ENCODE assay signal across 15 cellular contexts in genomic region chr5:92908952-92909351, GRCh38.
DNase-seq lines count a peak whose midpoint lies in the region; ATAC-seq, FAIRE-seq and TF ChIP-seq lines count a peak whose summit lies in the region.
"Had no signal": no experiment of that assay in that cellular context is flagged by ENCODE, and none has a peak within 500 bp of the region (broad histone marks: within the 10 kb centered on the region; RNA-seq: fewer than 3 reads in every experiment).

No MANE protein-coding gene starts in this region.

- H4K91ac ChIP-seq in neuronal stem cell (ENCODE audit: low read depth, low read length, poor library complexity), result no peak overlapping the region

- no peak overlapping the region for H3K4ac ChIP-seq in neuronal stem cell (ENCODE audit: low read length)

- H3K27ac ChIP-seq in Panc1 (ENCODE audit: low read length) (peak overlapping the region; percentile 72; the same call in 1 of the 2 replicates), endothelial cell of umbilical vein (ENCODE audit: insufficient read depth, low read depth, low read length) (no peak overlapping the region), neuronal stem cell (replicated peaks; ENCODE audit: low read length) (no peak overlapping the region), kidney (ENCODE audit: low read depth in 2 of 2, low read length in 2 of 2) (no peak overlapping the region)
- H3K27ac ChIP-seq: PC-9 had no signal

- CTCF ChIA-PET in Panc1 (lab: Charles Lee) (interaction anchor here (0.6 to 1.0 kb wide), 7 partner anchors 14 to 1267 kb away, joined by 3 to 12 read pairs (median 3); no protein-coding TSS in a partner anchor), endothelial cell of umbilical vein (lab: Charles Lee) (interaction anchor here (0.5 to 2.9 kb wide), 54 partner anchors 9 to 1784 kb away, joined by 3 to 59 read pairs (median 4); partner anchors contain the start of genes NR2F1 and NR2F1-AS1)

- in situ Hi-C loops in Panc1 (cut with HindIII; ENCODE audit: low pct_unique_long_range_greater_than_20kb, low sequenced_read_pairs), result no loop called here

- H3K23ac ChIP-seq in neuronal stem cell (ENCODE audit: low read depth, low read length, poor library complexity), result no peak overlapping the region

- H2BK5ac ChIP-seq in neuronal stem cell (ENCODE audit: low read length), result no peak overlapping the region

- no peaks in the 10 kb centered on the region for H3K9me1 ChIP-seq in endothelial cell of umbilical vein (replicated peaks; ENCODE audit: control insufficient read depth, extremely low read depth, insufficient read depth, low read length)

- TF ChIP-seq POLR2A in endothelial cell of umbilical vein (IDR thresholded peaks at IDR 0.05; ENCODE audit: low read depth, low read length) (no peak), GM12892 (IDR thresholded peaks at IDR 0.05; ENCODE audit: low read depth, low read length) (no peak)

- H3K4me2 ChIP-seq in endothelial cell of umbilical vein (ENCODE audit: insufficient read depth, low read length) (peak overlapping the region; percentile 18), neuronal stem cell (ENCODE audit: insufficient read depth, low read length, poor library complexity, severe bottlenecking) (no peak overlapping the region)

- POLR2A ChIA-PET in Panc1 (lab: Charles Lee) (no interaction called here), endothelial cell of umbilical vein (lab: Charles Lee) (no interaction called here)

- H3K36me3 ChIP-seq in Panc1 (ENCODE audit: control insufficient read depth, insufficient read depth, low read length), result no peaks in the 10 kb centered on the region
- H3K36me3 ChIP-seq in endothelial cell of umbilical vein (ENCODE audit: control insufficient read depth in 2 of 2, extremely low read depth in 1 of 2, insufficient read depth in 2 of 2, low read length in 2 of 2), result no peaks in the 10 kb centered on the region
- peaks cover 0 to 2% of the 10 kb centered on the region in 2 donors for H3K36me3 ChIP-seq in neuronal stem cell (replicated peaks in 1 of 2; ENCODE audit: control insufficient read depth in 2 of 2, insufficient read depth in 2 of 2, low read length in 2 of 2)
- no peaks in the 10 kb centered on the region for H3K36me3 ChIP-seq in kidney (ENCODE audit: control insufficient read depth in 1 of 2, insufficient read depth in 2 of 2, low read length in 2 of 2)

- H3K27me3 ChIP-seq in Panc1 (ENCODE audit: control insufficient read depth, insufficient read depth, low read length) (no peaks in the 10 kb centered on the region), endothelial cell of umbilical vein (ENCODE audit: control insufficient read depth in 2 of 2, insufficient read depth in 2 of 2, low read length in 2 of 2) (no peaks in the 10 kb centered on the region), neuronal stem cell (ENCODE audit: control insufficient read depth in 3 of 3, insufficient read depth in 3 of 3, low read depth in 1 of 3, low read length in 3 of 3) (no peaks in the 10 kb centered on the region)

- no peak overlapping the region for H2BK15ac ChIP-seq in neuronal stem cell (ENCODE audit: low read length)

- TF ChIP-seq CTCF in Panc1 (IDR thresholded peaks at IDR 0.05) (no peak), endothelial cell of umbilical vein (IDR thresholded peaks at IDR 0.05; ENCODE audit: extremely low read depth in 1 of 2, insufficient read depth in 1 of 2, low read depth in 1 of 2, low read length in 2 of 2) (no peak), kidney (IDR thresholded peaks at IDR 0.05; ENCODE audit: borderline replicate concordance, extremely low read depth, insufficient read depth) (no peak)

- H4K20me1 ChIP-seq in endothelial cell of umbilical vein (replicated peaks; ENCODE audit: control insufficient read depth, extremely low read depth, insufficient read depth, low read length), result no peaks in the 10 kb centered on the region

- H4K8ac ChIP-seq in neuronal stem cell (ENCODE audit: low read depth, low read length), result no peak overlapping the region

- H3K4me1 ChIP-seq in Panc1 (ENCODE audit: control insufficient read depth, insufficient read depth, low read length) (peaks cover 3% of the 10 kb centered on the region; the same call in 1 of the 2 replicates), endothelial cell of umbilical vein (ENCODE audit: control insufficient read depth, extremely low read depth, insufficient read depth, low read length) (peaks cover 16% of the 10 kb centered on the region), neuronal stem cell (ENCODE audit: control insufficient read depth in 2 of 2, insufficient read depth in 1 of 2, low read depth in 1 of 2, low read length in 2 of 2) (peaks cover 13 to 62% of the 10 kb centered on the region in 2 donors), kidney (ENCODE audit: control insufficient read depth in 1 of 2, insufficient read depth in 1 of 2, low read depth in 1 of 2, low read length in 2 of 2) (peaks cover 0 to 5% of the 10 kb centered on the region in 2 donors)

- no peak overlapping the region for H2AK5ac ChIP-seq in neuronal stem cell (ENCODE audit: low read depth, low read length)

- no peak overlapping the region for H2BK120ac ChIP-seq in neuronal stem cell (ENCODE audit: low read depth, low read length)

- H3K79me1 ChIP-seq in neuronal stem cell (ENCODE audit: low read depth, low read length), result no peaks in the 10 kb centered on the region

- intact Hi-C loops in Panc1 (cut with micrococcal nuclease; ENCODE audit: unreplicated experiment) (no loop called here), endothelial cell of umbilical vein (cut with micrococcal nuclease) (loop anchor here (1.0 to 2.0 kb wide), 7 partner anchors 170 to 892 kb away; partner anchors contain the start of gene NR2F1-AS1), kidney (cut with DNase I) (no loop called here)

- dilution Hi-C loops in endothelial cell of umbilical vein (cut with MboI; ENCODE audit: extremely low pct_ligation_motif_present, low sequenced_read_pairs), result no loop called here

- BruUV-seq in Panc1 (replicated peaks; lab: Mats Ljungman, UMichigan) (no TSS peak), endothelial cell of umbilical vein (replicated peaks; lab: Mats Ljungman, UMichigan) (no TSS peak)

- no peak overlapping the region for H3K18ac ChIP-seq in neuronal stem cell (ENCODE audit: low read length)

- no peak overlapping the region for H3K14ac ChIP-seq in neuronal stem cell (ENCODE audit: low read length)

- H3K9ac ChIP-seq in endothelial cell of umbilical vein (replicated peaks; ENCODE audit: extremely low read depth, insufficient read depth, low read length), result no peak overlapping the region
- H3K9ac ChIP-seq in neuronal stem cell (ENCODE audit: low read depth, low read length, poor library complexity), result no peak overlapping the region
- no peak overlapping the region for H3K9ac ChIP-seq in kidney (ENCODE audit: low read length in 2 of 2)

- H3K4me3 ChIP-seq in Panc1 (ENCODE audit: low read depth in 2 of 2, low read length in 2 of 2) (no peak overlapping the region), endothelial cell of umbilical vein (replicated peaks in 1 of 3; ENCODE audit: insufficient read depth in 1 of 3, low read depth in 1 of 3, low read length in 3 of 3) (no peak overlapping the region), neuronal stem cell (ENCODE audit: low read length in 2 of 2) (no peak overlapping the region), kidney (ENCODE audit: low read length in 2 of 2) (no peak overlapping the region)
- H3K4me3 ChIP-seq: PC-9 had no signal

- no peak for FAIRE-seq in endothelial cell of umbilical vein (lab: Jason Lieb, UNC)
- no peak for FAIRE-seq in GM12892 (lab: Jason Lieb, UNC)
- FAIRE-seq in kidney (lab: Jason Lieb, UNC), result no peak

- H3K79me2 ChIP-seq in endothelial cell of umbilical vein (ENCODE audit: control insufficient read depth, insufficient read depth, low read length), result no peaks in the 10 kb centered on the region

- no peak overlapping the region for H2BK12ac ChIP-seq in neuronal stem cell (ENCODE audit: low read length)

- H2AFZ ChIP-seq in endothelial cell of umbilical vein (ENCODE audit: low read depth, low read length) (no peak overlapping the region), neuronal stem cell (ENCODE audit: low read length) (peak overlapping the region; percentile 26)

- ATAC-seq in HG03432 (IDR thresholded peaks at IDR 0.05; ENCODE audit: unreplicated experiment), result peak; percentile 24
- no peak for ATAC-seq in Panc1

- H3K9me3 ChIP-seq in Panc1 (ENCODE audit: control insufficient read depth, insufficient read depth, low read depth, low read length), result no peaks in the 10 kb centered on the region
- H3K9me3 ChIP-seq in endothelial cell of umbilical vein (replicated peaks; ENCODE audit: control insufficient read depth, insufficient read depth, low read length), result no peaks in the 10 kb centered on the region
- H3K9me3 ChIP-seq in neuronal stem cell (replicated peaks in 1 of 2; ENCODE audit: control insufficient read depth in 2 of 2, insufficient read depth in 1 of 2, low read depth in 1 of 2, low read length in 2 of 2), result no peaks in the 10 kb centered on the region
- H3K9me3 ChIP-seq in kidney (ENCODE audit: control insufficient read depth in 1 of 2, low read length in 2 of 2), result no peaks in the 10 kb centered on the region
- H3K9me3 ChIP-seq: Caco-2 had no signal

- DNase-seq in Panc1 (ENCODE audit: low read depth, low spot score) (no peak), endothelial cell of umbilical vein (ENCODE audit: low read depth, low spot score) (peak; percentile 26), neuronal stem cell (ENCODE audit: low spot score) (no peak), NOMO-1 (lab: John Stamatoyannopoulos, UW; ENCODE audit: unreplicated experiment in 2 of 2) (no peak), GM12892 (ENCODE audit: insufficient read length) (no peak), DMS153 (lab: John Stamatoyannopoulos, UW) (no peak), kidney (no peak)
- DNase-seq: CD4-positive, CD25-positive, alpha-beta regulatory T cell; HCEC 1CT; NCI-H1417 treated with DMSO at 0.1 percent for 48 hours; NCI-H1930; NCI-H748 treated with DMSO at 0.1 percent for 48 hours; PC-9 had no signal

TF ChIP-seq in endothelial cell of umbilical vein, 7 proteins besides CTCF, POLR2A, EP300 and RAD21:
- TF ChIP-seq EZH2 (IDR thresholded peaks at IDR 0.05; ENCODE audit: borderline replicate concordance, low read depth, low read length, severe bottlenecking) (no peak), FOS (IDR thresholded peaks at IDR 0.05; ENCODE audit: borderline replicate concordance, insufficient read depth, low read length) (no peak), JUN (IDR thresholded peaks at IDR 0.05; ENCODE audit: borderline replicate concordance, insufficient read depth, insufficient read length, low read depth) (no peak), MYC (IDR thresholded peaks at IDR 0.05; ENCODE audit: low read depth, low read length) (no peak), MAX (IDR thresholded peaks at IDR 0.05; ENCODE audit: insufficient read depth, insufficient read length) (no peak), GATA2 (IDR thresholded peaks at IDR 0.05; ENCODE audit: insufficient read depth, insufficient read length, low read depth, low read length) (no peak), POLR2AphosphoS5 (IDR thresholded peaks at IDR 0.05; ENCODE audit: insufficient read depth, low read depth, low read length) (no peak)
TF ChIP-seq in endothelial cell of umbilical vein: peak in this region for 0.
